In the genomic region with DNA sequence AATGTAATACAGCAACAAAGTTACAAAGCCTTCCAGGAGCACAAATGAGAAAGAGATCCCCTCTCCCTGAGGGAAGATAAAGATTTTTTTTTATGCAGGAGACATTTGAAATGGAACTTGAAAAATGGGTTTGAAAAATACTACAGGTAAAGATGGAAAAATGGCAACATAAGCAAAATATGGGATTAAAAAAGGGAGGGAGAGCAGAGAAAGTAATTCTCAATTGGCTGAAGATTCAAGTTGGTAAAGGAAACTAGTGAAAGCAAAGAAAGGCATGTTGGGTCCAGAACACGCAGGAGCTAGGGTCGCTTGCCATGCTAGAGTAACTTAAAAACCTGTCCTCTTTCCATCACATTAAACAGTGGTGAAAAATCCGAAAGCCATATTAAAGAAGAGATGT, we compare ENCODE assay signal across 13 cellular contexts. TPM values are rescaled to one million over a fixed set of nuclear protein-coding genes. Genes with fewer than 3 reads are reported as not detected.
A peak's percentile ranks its signal among the peaks of the same experiment; 100 is the strongest.
DNase-seq lines count a peak whose midpoint lies in the region; ATAC-seq, FAIRE-seq and TF ChIP-seq lines count a peak whose summit lies in the region.
"Had no signal": no experiment of that assay in that cellular context is flagged by ENCODE, and none has a peak within 500 bp of the region (broad histone marks: within the 10 kb centered on the region; RNA-seq: fewer than 3 reads in every experiment).

No MANE protein-coding gene starts in this region.

- peaks cover 6% of the 10 kb centered on the region for H3K27me3 Mint-ChIP-seq in HFFc6 (ENCODE audit: insufficient read depth)
- no peaks in the 10 kb centered on the region for H3K27me3 Mint-ChIP-seq in activated naive CD8-positive, alpha-beta T cell
- peaks cover 0 to 6% (median 0%) of the 10 kb centered on the region in 3 donors for H3K27me3 Mint-ChIP-seq in naive B cell

- H3K9me3 Mint-ChIP-seq in HFFc6: no peaks in the 10 kb centered on the region
- no peaks in the 10 kb centered on the region for H3K9me3 Mint-ChIP-seq in activated naive CD8-positive, alpha-beta T cell (ENCODE audit: low read depth)
- H3K9me3 Mint-ChIP-seq in naive B cell: no peaks in the 10 kb centered on the region

- no peak for DNase-seq in HFFc6
- DNase-seq in naive B cell: no peak
- DNase-seq in cerebellum (ENCODE audit: low spot score): no peak
- DNase-seq in H54 (ENCODE audit: insufficient read length, low spot score): no peak
- no peak for DNase-seq in GM13976 (ENCODE audit: low spot score)
- DNase-seq in SHP77 (lab: John Stamatoyannopoulos, UW): no peak
- DNase-seq: activated effector memory CD4-positive, alpha-beta T cell treated with anti-CD3 and anti-CD28 coated beads, Interleukin-2, amount 50 U/mL, for 16 hours; DMS 273 treated with DMSO at 0.1 percent for 48 hours; NCI-H748 treated with DMSO at 0.1 percent for 48 hours; trophoblast cell had no signal

- H3K9me3 ChIP-seq in BLaER1: no peaks in the 10 kb centered on the region

- peak overlapping the region; percentile 93; the same call in 1 of the 2 replicates for H3K9ac ChIP-seq in BLaER1

- no peak for FAIRE-seq in H54 (lab: Jason Lieb, UNC)

- H3K4me2 ChIP-seq in BLaER1: peak overlapping the region; percentile 93

- peaks cover 46% of the 10 kb centered on the region for H3K36me3 ChIP-seq in BLaER1

- H3K27ac Mint-ChIP-seq in HFFc6: peak overlapping the region; percentile 43; the same call in 1 of the 2 replicates
- peak overlapping the region; percentile 59 for H3K27ac Mint-ChIP-seq in activated naive CD8-positive, alpha-beta T cell
- peak overlapping the region in 2 of 6 donors; percentile 9 to 25 for H3K27ac Mint-ChIP-seq in naive B cell

- no peak for TF ChIP-seq POLR2A in H54 (IDR thresholded peaks at IDR 0.05; ENCODE audit: low read depth, low read length)

- H3K27ac ChIP-seq in BLaER1: no peak overlapping the region

- H3K36me3 Mint-ChIP-seq in HFFc6 (ENCODE audit: low read depth) (peaks cover 23% of the 10 kb centered on the region), naive B cell (peaks cover 12 to 13% of the 10 kb centered on the region in 2 donors)
- peaks cover 8% of the 10 kb centered on the region for H3K36me3 Mint-ChIP-seq in activated naive CD8-positive, alpha-beta T cell

- H3K4me3 Mint-ChIP-seq in HFFc6 (peak overlapping the region; percentile 100), naive B cell (peak overlapping the region; percentile 31 to 99 (median 97))
- peak overlapping the region; percentile 99 for H3K4me3 Mint-ChIP-seq in activated naive CD8-positive, alpha-beta T cell

- ATAC-seq in naive B cell (ENCODE audit: low read depth in 2 of 2): no peak

- in situ Hi-C loops in GM13976 (cut with MboI; ENCODE audit: low sequenced_read_pairs, unreplicated experiment): no loop called here

- H3K4me1 Mint-ChIP-seq in HFFc6 (ENCODE audit: low read depth) (peaks cover 23% of the 10 kb centered on the region), naive B cell (peaks cover 24 to 31% (median 27%) of the 10 kb centered on the region in 3 donors)
- H3K4me1 Mint-ChIP-seq in activated naive CD8-positive, alpha-beta T cell (ENCODE audit: low read depth): peaks cover 30% of the 10 kb centered on the region

- H3K27me3 ChIP-seq in BLaER1: no peaks in the 10 kb centered on the region

- TF ChIP-seq CTCF in HFFc6 (IDR thresholded peaks at IDR 0.05) (no peak), GM13976 (IDR thresholded peaks at IDR 0.05; ENCODE audit: borderline replicate concordance, control extremely low read depth, extremely low read depth, insufficient read depth, missing control alignments) (no peak)

- peaks cover 12% of the 10 kb centered on the region for H3K4me1 ChIP-seq in BLaER1

- peak overlapping the region; percentile 91 for H3K4me3 ChIP-seq in BLaER1

- no peaks in the 10 kb centered on the region; the same call in 1 of the 2 replicates for H4K20me1 ChIP-seq in BLaER1

RNA-seq across cellular contexts. Expression of a gene that starts 1.5 kb away (rescaled TPM):
- total RNA-seq in HFFc6 (2021; fragmentation: NEBNext Ultra II Directional; extraction: Animal tissue kit (Norgen Biotek cat#: 25700)): 10 to 100 TPM; 15.8 to 21.2 (median 18.1) TPM
- 10 to 100 TPM; 15.7 to 21.4 (median 17.1) TPM for polyA plus RNA-seq in naive B cell (ENCODE audit: low read depth in 6 of 6)
- total RNA-seq in cerebellum: 15.0 TPM

RNA-seq across cellular contexts. Expression of a gene that starts 7.6 kb away (rescaled TPM):
- not detected for total RNA-seq in HFFc6 (2021; fragmentation: NEBNext Ultra II Directional; extraction: Animal tissue kit (Norgen Biotek cat#: 25700))
- polyA plus RNA-seq in naive B cell (ENCODE audit: low read depth in 6 of 6): not detected
- not detected for total RNA-seq in cerebellum
- total RNA-seq: myocyte had no signal
